11 cellular contexts compared by ENCODE assay signal in the genomic region with DNA sequence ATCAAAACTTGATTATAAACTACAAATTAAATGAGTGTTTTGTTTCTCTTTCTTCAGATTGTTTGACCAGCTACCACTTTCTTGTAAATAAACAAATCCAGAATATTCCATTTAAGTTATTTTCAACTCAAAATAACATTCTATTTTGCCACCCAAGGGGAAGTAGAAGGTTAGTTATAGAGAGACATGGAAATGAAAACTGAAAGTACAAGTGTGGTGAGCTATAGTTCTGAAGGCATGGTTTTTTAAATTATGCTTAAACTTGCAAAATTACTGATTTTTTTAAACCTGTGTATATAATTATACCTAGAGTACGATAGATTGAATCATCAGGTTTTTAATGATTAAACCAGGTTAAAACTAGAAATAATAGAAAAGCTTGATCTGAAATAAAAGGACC.
DNase-seq lines count a peak whose midpoint lies in the region; ATAC-seq, FAIRE-seq and TF ChIP-seq lines count a peak whose summit lies in the region.
"Had no signal": no experiment of that assay in that cellular context is flagged by ENCODE, and none has a peak within 500 bp of the region (broad histone marks: within the 10 kb centered on the region; RNA-seq: fewer than 3 reads in every experiment).

No MANE protein-coding gene starts in this region.

- intact Hi-C loops in pancreas (cut with DNase I) = no loop called here

- H3K9me3 ChIP-seq in pancreas (no peaks in the 10 kb centered on the region), upper lobe of left lung (no peaks in the 10 kb centered on the region), GM23248 (ENCODE audit: low read depth) (no peaks in the 10 kb centered on the region)
- H3K9me3 ChIP-seq: thyroid gland had no signal

- H3K27me3 Mint-ChIP-seq in HFFc6 (ENCODE audit: insufficient read depth) (no peaks in the 10 kb centered on the region; the same call in none of the 2 replicates), GM23338 (ENCODE audit: insufficient read depth, low read depth, poor library complexity) (peaks cover 10% of the 10 kb centered on the region)

- TF ChIP-seq POLR2A in upper lobe of left lung (IDR thresholded peaks at IDR 0.05) = no peak

- no peak for DNase-seq in HFFc6
- no peak for DNase-seq in pancreas
- DNase-seq in GM23338 (ENCODE audit: low spot score) = no peak
- DNase-seq in upper lobe of left lung = no peak
- no peak for DNase-seq in NCI-H2081 treated with DMSO at 0.1 percent for 48 hours (lab: John Stamatoyannopoulos, UW)
- no peak for DNase-seq in GM23248
- DNase-seq: hypothalamus, NCI-H146, thyroid gland had no signal

- in situ Hi-C loops in GM23248 (cut with MboI) = no loop called here

- peak overlapping the region; percentile 83 for H3K4me3 Mint-ChIP-seq in HFFc6
- H3K4me3 Mint-ChIP-seq in GM23338 = no peak overlapping the region

- H3K4me3 ChIP-seq in pancreas (no peak overlapping the region), GM23338 (no peak overlapping the region), upper lobe of left lung (peak overlapping the region in 2 of 4 donors; percentile 5 to 23), GM23248 (no peak overlapping the region)
- H3K4me3 ChIP-seq: thyroid gland had no signal

- H3K9ac ChIP-seq in GM23248 = no peak overlapping the region

- ATAC-seq in GM19035 (IDR thresholded peaks at IDR 0.05; ENCODE audit: unreplicated experiment) (peak; percentile 44), HG03565 (IDR thresholded peaks at IDR 0.05; ENCODE audit: unreplicated experiment) (peak; percentile 53), pancreas (peak in 1 of 4 donors; percentile 38), GM23338 (no peak), upper lobe of left lung (ENCODE audit: low FRiP score in 2 of 2) (no peak)

- H3K27ac ChIP-seq in pancreas (peak overlapping the region in 1 of 4 donors; percentile 7), GM23338 (ENCODE audit: low read depth) (no peak overlapping the region), upper lobe of left lung (no peak overlapping the region), GM23248 (no peak overlapping the region)
- H3K27ac ChIP-seq: thyroid gland had no signal

- no peak for TF ChIP-seq EP300 in upper lobe of left lung (IDR thresholded peaks at IDR 0.05)

- no peak overlapping the region for H3K4me2 ChIP-seq in GM23338
- no peak overlapping the region for H3K4me2 ChIP-seq in GM23248 (ENCODE audit: unreplicated experiment)

- no peak overlapping the region for H2AFZ ChIP-seq in GM23338
- H2AFZ ChIP-seq in GM23248 = no peak overlapping the region

- H3K9me3 Mint-ChIP-seq in HFFc6 (no peaks in the 10 kb centered on the region), GM23338 (no peaks in the 10 kb centered on the region; the same call in 2 of the 3 replicates)

- no peaks in the 10 kb centered on the region for H3K79me2 ChIP-seq in GM23338 (replicated peaks; ENCODE audit: insufficient read depth)
- H3K79me2 ChIP-seq in GM23248 (ENCODE audit: insufficient read depth) = no peaks in the 10 kb centered on the region

- H3K4me1 Mint-ChIP-seq in HFFc6 (ENCODE audit: low read depth) = peaks cover 75% of the 10 kb centered on the region
- peaks cover 9% of the 10 kb centered on the region for H3K4me1 Mint-ChIP-seq in GM23338

- H3K36me3 ChIP-seq in pancreas (no peaks in the 10 kb centered on the region), GM23338 (ENCODE audit: insufficient read depth) (no peaks in the 10 kb centered on the region), upper lobe of left lung (no peaks in the 10 kb centered on the region), GM23248 (ENCODE audit: low read depth) (no peaks in the 10 kb centered on the region)
- H3K36me3 ChIP-seq: thyroid gland had no signal

- no peaks in the 10 kb centered on the region for H4K20me1 ChIP-seq in GM23338 (replicated peaks; ENCODE audit: insufficient read depth)
- no peaks in the 10 kb centered on the region for H4K20me1 ChIP-seq in GM23248 (ENCODE audit: insufficient read depth)

- no peak for TF ChIP-seq CTCF in HFFc6 (IDR thresholded peaks at IDR 0.05)
- TF ChIP-seq CTCF in pancreas (IDR thresholded peaks at IDR 0.05) = no peak
- TF ChIP-seq CTCF in GM23338 (conservative IDR thresholded peaks at IDR 0.05; ENCODE audit: low read depth in 2 of 2) = no peak
- TF ChIP-seq CTCF in upper lobe of left lung (IDR thresholded peaks at IDR 0.05) = no peak

- H3K27me3 ChIP-seq in pancreas = no peaks in the 10 kb centered on the region
- H3K27me3 ChIP-seq in GM23338 (ENCODE audit: insufficient read depth) = no peaks in the 10 kb centered on the region
- H3K27me3 ChIP-seq in upper lobe of left lung = no peaks in the 10 kb centered on the region
- no peaks in the 10 kb centered on the region for H3K27me3 ChIP-seq in GM23248 (replicated peaks; ENCODE audit: insufficient read depth)
- H3K27me3 ChIP-seq: thyroid gland had no signal

- peak; percentile 63 for FAIRE-seq in pancreas (lab: Jason Lieb, UNC)

- no peaks in the 10 kb centered on the region for H3K9me2 ChIP-seq in GM23338 (ENCODE audit: insufficient read depth)
- no peaks in the 10 kb centered on the region; the same call in 1 of the 2 replicates for H3K9me2 ChIP-seq in GM23248 (ENCODE audit: insufficient read depth)

- H3F3A ChIP-seq in GM23338 (replicated peaks; ENCODE audit: low read depth) (no peaks in the 10 kb centered on the region), GM23248 (ENCODE audit: insufficient read depth) (no peaks in the 10 kb centered on the region)

- 22 to 27% methylated on average over 1 of the region's 1 CpG for WGBS in pancreas, 2 donors
- 36 to 48% methylated on average over 1 of the region's 1 CpG for WGBS in upper lobe of left lung, 2 donors
- WGBS in GM23248 (ENCODE audit: low coverage in 1 of 2, low lambda C conversion rate in 2 of 2, missing lambda C conversion rate in 2 of 2), 2 experiments = 64 to 77% methylated on average over 1 of the region's 1 CpG

- H3K36me3 Mint-ChIP-seq in HFFc6 (ENCODE audit: low read depth) = no peaks in the 10 kb centered on the region
- H3K36me3 Mint-ChIP-seq in GM23338 (ENCODE audit: low read depth) = no peaks in the 10 kb centered on the region

- H3K4me1 ChIP-seq in pancreas (peaks cover 0 to 2% (median 0%) of the 10 kb centered on the region in 3 donors), GM23338 (ENCODE audit: insufficient read depth) (peaks cover 11% of the 10 kb centered on the region), upper lobe of left lung (peaks cover 0 to 9% (median 0%) of the 10 kb centered on the region in 4 donors), GM23248 (ENCODE audit: insufficient read depth) (no peaks in the 10 kb centered on the region)

- H3K27ac Mint-ChIP-seq in HFFc6 (peak overlapping the region; percentile 73; the same call in 1 of the 2 replicates), GM23338 (no peak overlapping the region)

TF ChIP-seq in GM23338, 12 proteins besides CTCF, POLR2A, EP300 and RAD21 (continues in another document):
- TF ChIP-seq ZNF114 (CRISPR knock-in tag; IDR thresholded peaks at IDR 0.05) = no peak
- TF ChIP-seq, protein P1, sequence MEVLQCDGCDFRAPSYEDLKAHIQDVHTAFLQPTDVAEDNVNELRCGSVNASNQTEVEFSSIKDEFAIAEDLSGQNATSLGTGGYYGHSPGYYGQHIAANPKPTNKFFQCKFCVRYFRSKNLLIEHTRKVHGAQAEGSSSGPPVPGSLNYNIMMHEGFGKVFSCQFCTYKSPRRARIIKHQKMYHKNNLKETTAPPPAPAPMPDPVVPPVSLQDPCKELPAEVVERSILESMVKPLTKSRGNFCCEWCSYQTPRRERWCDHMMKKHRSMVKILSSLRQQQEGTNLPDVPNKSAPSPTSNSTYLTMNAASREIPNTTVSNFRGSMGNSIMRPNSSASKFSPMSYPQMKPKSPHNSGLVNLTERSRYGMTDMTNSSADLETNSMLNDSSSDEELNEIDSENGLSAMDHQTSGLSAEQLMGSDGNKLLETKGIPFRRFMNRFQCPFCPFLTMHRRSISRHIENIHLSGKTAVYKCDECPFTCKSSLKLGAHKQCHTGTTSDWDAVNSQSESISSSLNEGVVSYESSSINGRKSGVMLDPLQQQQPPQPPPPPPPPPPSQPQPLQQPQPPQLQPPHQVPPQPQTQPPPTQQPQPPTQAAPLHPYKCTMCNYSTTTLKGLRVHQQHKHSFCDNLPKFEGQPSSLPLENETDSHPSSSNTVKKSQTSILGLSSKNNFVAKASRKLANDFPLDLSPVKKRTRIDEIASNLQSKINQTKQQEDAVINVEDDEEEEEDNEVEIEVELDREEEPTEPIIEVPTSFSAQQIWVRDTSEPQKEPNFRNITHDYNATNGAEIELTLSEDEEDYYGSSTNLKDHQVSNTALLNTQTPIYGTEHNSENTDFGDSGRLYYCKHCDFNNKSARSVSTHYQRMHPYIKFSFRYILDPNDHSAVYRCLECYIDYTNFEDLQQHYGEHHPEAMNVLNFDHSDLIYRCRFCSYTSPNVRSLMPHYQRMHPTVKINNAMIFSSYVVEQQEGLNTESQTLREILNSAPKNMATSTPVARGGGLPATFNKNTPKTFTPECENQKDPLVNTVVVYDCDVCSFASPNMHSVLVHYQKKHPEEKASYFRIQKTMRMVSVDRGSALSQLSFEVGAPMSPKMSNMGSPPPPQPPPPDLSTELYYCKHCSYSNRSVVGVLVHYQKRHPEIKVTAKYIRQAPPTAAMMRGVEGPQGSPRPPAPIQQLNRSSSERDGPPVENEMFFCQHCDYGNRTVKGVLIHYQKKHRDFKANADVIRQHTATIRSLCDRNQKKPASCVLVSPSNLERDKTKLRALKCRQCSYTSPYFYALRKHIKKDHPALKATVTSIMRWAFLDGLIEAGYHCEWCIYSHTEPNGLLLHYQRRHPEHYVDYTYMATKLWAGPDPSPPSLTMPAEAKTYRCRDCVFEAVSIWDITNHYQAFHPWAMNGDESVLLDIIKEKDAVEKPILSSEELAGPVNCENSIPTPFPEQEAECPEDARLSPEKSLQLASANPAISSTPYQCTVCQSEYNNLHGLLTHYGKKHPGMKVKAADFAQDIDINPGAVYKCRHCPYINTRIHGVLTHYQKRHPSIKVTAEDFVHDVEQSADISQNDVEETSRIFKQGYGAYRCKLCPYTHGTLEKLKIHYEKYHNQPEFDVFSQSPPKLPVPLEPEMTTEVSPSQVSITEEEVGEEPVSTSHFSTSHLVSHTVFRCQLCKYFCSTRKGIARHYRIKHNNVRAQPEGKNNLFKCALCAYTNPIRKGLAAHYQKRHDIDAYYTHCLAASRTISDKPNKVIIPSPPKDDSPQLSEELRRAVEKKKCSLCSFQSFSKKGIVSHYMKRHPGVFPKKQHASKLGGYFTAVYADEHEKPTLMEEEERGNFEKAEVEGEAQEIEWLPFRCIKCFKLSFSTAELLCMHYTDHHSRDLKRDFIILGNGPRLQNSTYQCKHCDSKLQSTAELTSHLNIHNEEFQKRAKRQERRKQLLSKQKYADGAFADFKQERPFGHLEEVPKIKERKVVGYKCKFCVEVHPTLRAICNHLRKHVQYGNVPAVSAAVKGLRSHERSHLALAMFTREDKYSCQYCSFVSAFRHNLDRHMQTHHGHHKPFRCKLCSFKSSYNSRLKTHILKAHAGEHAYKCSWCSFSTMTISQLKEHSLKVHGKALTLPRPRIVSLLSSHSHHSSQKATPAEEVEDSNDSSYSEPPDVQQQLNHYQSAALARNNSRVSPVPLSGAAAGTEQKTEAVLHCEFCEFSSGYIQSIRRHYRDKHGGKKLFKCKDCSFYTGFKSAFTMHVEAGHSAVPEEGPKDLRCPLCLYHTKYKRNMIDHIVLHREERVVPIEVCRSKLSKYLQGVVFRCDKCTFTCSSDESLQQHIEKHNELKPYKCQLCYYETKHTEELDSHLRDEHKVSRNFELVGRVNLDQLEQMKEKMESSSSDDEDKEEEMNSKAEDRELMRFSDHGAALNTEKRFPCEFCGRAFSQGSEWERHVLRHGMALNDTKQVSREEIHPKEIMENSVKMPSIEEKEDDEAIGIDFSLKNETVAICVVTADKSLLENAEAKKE (CRISPR knock-in tag; IDR thresholded peaks at IDR 0.05) = no peak

Comparison
In these comparisons a context has a peak if more than half of its experiments do, and no peak if none do; other contexts are left out.
1. ATAC-seq: peak in GM19035 (single experiment) and HG03565 (single experiment); none in GM23338 (single experiment) and upper lobe of left lung (0 of 2).